ENCODE assay signal across 7 cellular contexts in the genomic region with DNA sequence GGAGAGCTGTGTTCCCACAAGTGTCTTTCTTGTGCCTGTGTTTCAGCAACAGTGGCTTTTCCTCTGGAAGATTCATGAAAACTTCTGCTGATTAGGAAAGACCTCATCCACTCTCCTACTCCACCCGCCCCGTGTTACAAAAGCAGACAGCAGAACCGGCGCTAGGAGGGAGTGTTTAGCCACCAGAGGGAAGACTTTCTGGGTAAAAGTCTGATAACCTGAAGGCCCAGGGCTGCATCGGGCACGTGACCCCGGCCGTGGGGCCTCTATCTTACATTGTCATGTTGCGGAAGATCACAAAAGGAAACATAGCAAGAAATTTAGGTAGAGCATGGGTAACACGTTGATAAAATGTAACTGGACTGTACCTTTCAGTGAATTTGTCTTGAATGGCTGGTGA. TPM values are rescaled to one million over a fixed set of nuclear protein-coding genes. Genes with fewer than 3 reads are reported as not detected.
DNase-seq lines count a peak whose midpoint lies in the region; ATAC-seq, FAIRE-seq and TF ChIP-seq lines count a peak whose summit lies in the region.

No MANE protein-coding gene starts in this region.

- no peaks in the 10 kb centered on the region for H3K9me3 ChIP-seq in pancreas

- no peak overlapping the region for H3K4me3 ChIP-seq in pancreas
- H3K4me3 ChIP-seq in dorsolateral prefrontal cortex, result no peak overlapping the region

- H3K4me1 Mint-ChIP-seq in brain, result no peaks in the 10 kb centered on the region

- DNase-seq in M059J (ENCODE audit: low read depth) (peak; percentile 26), pancreas (peak in 1 of 6 donors; percentile 15), dorsolateral prefrontal cortex (no peak), cerebellum (ENCODE audit: low spot score) (no peak), MV-4-11 (lab: John Stamatoyannopoulos, UW) (no peak)

- intact Hi-C loops in pancreas (cut with DNase I), result no loop called here
- intact Hi-C loops in dorsolateral prefrontal cortex (cut with DNase I), result loop anchor here in 1 of 2 donors (5.0 kb wide), 1 partner anchor 599 kb away; no protein-coding TSS in a partner anchor

- peaks cover 2 to 3% (median 2%) of the 10 kb centered on the region in 5 experiments for H3K9me3 Mint-ChIP-seq in brain

- no peaks in the 10 kb centered on the region for H3K4me1 ChIP-seq in pancreas

- peak; percentile 27 for TF ChIP-seq CTCF in GM12873 (IDR thresholded peaks at IDR 0.05; ENCODE audit: insufficient read depth, low read depth, low read length, missing control alignments)
- TF ChIP-seq CTCF in brain (conservative IDR thresholded peaks at IDR 0.05), result peak; percentile 12 to 51
- TF ChIP-seq CTCF in pancreas (IDR thresholded peaks at IDR 0.05), result peak in 2 of 4 donors; percentile 12 to 16
- peak in 26 of 56 donors; percentile 8 to 54 (median 25) for TF ChIP-seq CTCF in dorsolateral prefrontal cortex (IDR thresholded peaks at IDR 0.05 in 54 of 56, conservative IDR thresholded peaks at IDR 0.05 in 2 of 56; ENCODE audit: low read depth in 1 of 56, partially characterized antibody in 56 of 56)

- FAIRE-seq in pancreas (lab: Jason Lieb, UNC), result no peak

- H3K27ac ChIP-seq in pancreas (no peak overlapping the region), dorsolateral prefrontal cortex (no peak overlapping the region)

- H3K27me3 Mint-ChIP-seq in brain, result peaks cover 34% of the 10 kb centered on the region

- no peaks in the 10 kb centered on the region for H3K36me3 ChIP-seq in pancreas

- peak in 3 of 4 donors; percentile 59 to 69 (median 66) for ATAC-seq in pancreas

- no peak overlapping the region for H3K4me3 Mint-ChIP-seq in brain

- H3K27me3 ChIP-seq in pancreas (peaks cover 0 to 6% (median 0%) of the 10 kb centered on the region in 4 donors), dorsolateral prefrontal cortex (peaks cover 0 to 37% (median 7%) of the 10 kb centered on the region in 45 donors)

- H3K27ac Mint-ChIP-seq in brain, result no peak overlapping the region

- H3K36me3 Mint-ChIP-seq in brain, result no peaks in the 10 kb centered on the region

- 12% methylated on average over 10 of the region's 10 CpGs for WGBS in pancreas, 2 donors

RNA-seq across cellular contexts. Expression of gene DMRT2, which starts 32.0 kb away (rescaled TPM):
- not detected in 2 replicates for total RNA-seq in M059J (2014; rRNA removed; shearing (Covaris generic))
- polyA plus RNA-seq in brain (ENCODE audit: insufficient read depth, low read depth, low replicate concordance), result 4.2 TPM
- under 1 TPM in 1 of 6 donors, not detected in 5; 0.14 TPM for total RNA-seq in pancreas
- under 1 TPM in 1 of 2 donors, not detected in 1; 0.07 TPM for polyA plus RNA-seq in pancreas
- total RNA-seq in dorsolateral prefrontal cortex, result 10 to 100 TPM in 3 of 120 experiments, 1 to 10 TPM in 106, under 1 TPM in 10, not detected in 1; 0.32 to 18.3 (median 3.5) TPM
- total RNA-seq in cerebellum, result 0.45 TPM

RNA-seq across cellular contexts. Expression of gene DMRT3, which starts 41.7 kb away (rescaled TPM):
- not detected in 2 replicates for total RNA-seq in M059J (2014; rRNA removed; shearing (Covaris generic))
- 0.29 TPM for polyA plus RNA-seq in brain (ENCODE audit: insufficient read depth, low read depth, low replicate concordance)
- total RNA-seq in pancreas, result not detected
- not detected for polyA plus RNA-seq in pancreas
- total RNA-seq in dorsolateral prefrontal cortex, result 1 to 10 TPM in 52 of 120 experiments, under 1 TPM in 58, not detected in 10; 0.19 to 5.7 (median 0.93) TPM
- total RNA-seq in cerebellum, result not detected
